In the genomic region with DNA sequence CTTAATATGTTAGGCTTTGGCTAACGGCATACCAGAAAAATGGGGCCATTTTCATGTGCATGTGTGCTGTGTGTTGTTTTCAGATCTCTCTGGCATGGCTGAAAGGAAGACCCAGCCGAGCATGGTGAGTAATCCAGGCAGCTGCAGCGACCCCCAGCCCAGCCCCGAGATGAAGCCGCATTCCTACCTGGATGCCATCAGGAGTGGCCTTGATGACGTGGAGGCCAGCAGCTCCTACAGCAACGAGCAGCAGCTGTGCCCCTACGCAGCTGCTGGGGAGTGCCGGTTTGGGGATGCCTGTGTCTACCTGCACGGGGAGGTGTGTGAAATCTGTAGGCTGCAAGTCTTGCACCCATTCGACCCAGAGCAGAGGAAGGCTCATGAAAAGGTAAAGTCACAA, we compare ENCODE assay signal across 33 cellular contexts. TPM values are rescaled to one million over a fixed set of nuclear protein-coding genes. Genes with fewer than 3 reads are reported as not detected.
"Had no signal": no experiment of that assay in that cellular context is flagged by ENCODE, and none has a peak within 500 bp of the region (broad histone marks: within the 10 kb centered on the region; RNA-seq: fewer than 3 reads in every experiment).

No MANE protein-coding gene starts in this region.

- H3K27ac Mint-ChIP-seq: activated CD4-positive, alpha-beta memory T cell treated with anti-CD3 and anti-CD28 coated beads, Interleukin-2, amount 10 ng/mL, durations not matched to agents 7 days and 5 days; activated CD4-positive, alpha-beta T cell treated with anti-CD3 and anti-CD28 coated beads, Interleukin-2, amount 10 ng/mL, durations not matched to agents 7 days and 5 days; activated naive CD8-positive, alpha-beta T cell; activated T-cell treated with anti-CD3 and anti-CD28 coated beads, Interleukin-2, amount 50 U/mL, for 72 hours; brain had no signal

- H3K4me3 ChIP-seq: breast epithelium, cardiac muscle cell, colonic mucosa, esophagus squamous epithelium, gastroesophageal sphincter had no signal

- H3K4me1 Mint-ChIP-seq: activated CD4-positive, alpha-beta T cell treated with anti-CD3 and anti-CD28 coated beads, Interleukin-2, amount 10 ng/mL, durations not matched to agents 7 days and 5 days; brain had no signal

- H3K27ac ChIP-seq: breast epithelium, cardiac muscle cell, colonic mucosa, esophagus squamous epithelium, gastroesophageal sphincter had no signal

- H3K9me3 ChIP-seq: colonic mucosa, esophagus squamous epithelium had no signal

- H3K4me3 Mint-ChIP-seq: activated CD4-positive, alpha-beta memory T cell treated with anti-CD3 and anti-CD28 coated beads, Interleukin-2, amount 10 ng/mL, durations not matched to agents 7 days and 5 days; activated CD4-positive, alpha-beta T cell treated with anti-CD3 and anti-CD28 coated beads, Interleukin-2, amount 10 ng/mL, durations not matched to agents 7 days and 5 days; activated naive CD8-positive, alpha-beta T cell; activated T-cell treated with anti-CD3 and anti-CD28 coated beads, Interleukin-2, amount 50 U/mL, for 24 hours; activated T-cell treated with anti-CD3 and anti-CD28 coated beads, Interleukin-2, amount 50 U/mL, for 72 hours; brain had no signal

- H3K27me3 Mint-ChIP-seq: activated CD4-positive, alpha-beta memory T cell treated with anti-CD3 and anti-CD28 coated beads, Interleukin-2, amount 10 ng/mL, durations not matched to agents 7 days and 5 days; activated CD4-positive, alpha-beta T cell treated with anti-CD3 and anti-CD28 coated beads, Interleukin-2, amount 10 ng/mL, durations not matched to agents 7 days and 5 days; activated naive CD8-positive, alpha-beta T cell; activated T-cell treated with anti-CD3 and anti-CD28 coated beads, Interleukin-2, amount 50 U/mL, for 24 hours; brain had no signal

- ATAC-seq: activated T-cell treated with anti-CD3 and anti-CD28 coated beads, Interleukin-2, amount 50 U/mL, for 72 hours; gastroesophageal sphincter had no signal

- DNase-seq: activated CD4-positive, alpha-beta memory T cell treated with anti-CD3 and anti-CD28 coated beads, Interleukin-2, amount 10 ng/mL, durations not matched to agents 7 days and 5 days; activated CD4-positive, alpha-beta T cell treated with anti-CD3 and anti-CD28 coated beads for 4 hours; activated CD4-positive, alpha-beta T cell treated with anti-CD3 and anti-CD28 coated beads, Interleukin-2, amount 10 ng/mL, durations not matched to agents 7 days and 5 days; activated CD4-positive, alpha-beta T cell treated with anti-CD3 and anti-CD28 coated beads, Interleukin-2, amount 50 U/mL, for 4 hours; activated CD4-positive, CD25-positive, alpha-beta regulatory T cell; activated CD4-positive, CD25-positive, alpha-beta regulatory T cell treated with anti-CD3 and anti-CD28 coated beads, Interleukin-2, amount 50 U/mL, for 72 hours; activated CD8-positive, alpha-beta memory T cell treated with anti-CD3 and anti-CD28 coated beads, Interleukin-2, amount 50 U/mL, for 48 hours; activated gamma-delta T cell treated with Interleukin-2 at 50 U/mL for 16 hours; activated naive CD4-positive, alpha-beta T cell treated with anti-CD3 and anti-CD28 coated beads, Interleukin-2, amount 50 U/mL, for 16 hours; activated naive CD4-positive, alpha-beta T cell treated with Interleukin-2 at 50 U/mL for 16 hours; activated T-cell treated with anti-CD3 and anti-CD28 coated beads for 4 hours; activated T-cell treated with anti-CD3 and anti-CD28 coated beads, Interleukin-2, amount 50 U/mL, for 24 hours; activated T-cell treated with anti-CD3 and anti-CD28 coated beads, Interleukin-2, amount 50 U/mL, for 72 hours; amygdala; aorta; central memory CD4-positive, alpha-beta T cell; cerebellar nuclear complex; colonic mucosa; effector CD8-positive, alpha-beta T cell; erythroblast; esophagus squamous epithelium; foreskin melanocyte; T-helper 2 cell had no signal

- H3K27me3 ChIP-seq: breast epithelium, cardiac muscle cell, colonic mucosa, esophagus squamous epithelium, gastroesophageal sphincter had no signal

- H3K4me1 ChIP-seq: breast epithelium, colonic mucosa had no signal

RNA-seq across cellular contexts. Expression of a gene that starts 26.7 kb away (rescaled TPM):
- total RNA-seq: activated CD4-positive, alpha-beta memory T cell treated with anti-CD3 and anti-CD28 coated beads, Interleukin-2, amount 10 ng/mL, durations not matched to agents 7 days and 5 days; activated CD4-positive, alpha-beta T cell treated with anti-CD3 and anti-CD28 coated beads, Interleukin-2, amount 10 ng/mL, durations not matched to agents 7 days and 5 days; activated T-cell treated with anti-CD3 and anti-CD28 coated beads, Interleukin-2, amount 50 U/mL, for 72 hours; aorta; cardiac muscle cell; dermis microvascular lymphatic vessel endothelial cell; fibroblast of lung; fibroblast of villous mesenchyme; glomerular endothelial cell; T-helper 1 cell treated with Interleukin-12 subunit alpha and Interleukin-12 subunit beta and Interleukin-4 antibody, amounts not matched to agents 30 ng/mL and 1 ng/mL, for 36 hours had no signal
- polyA plus RNA-seq: fibroblast of lung had no signal
